Comparison of ENCODE assay signal across 8 cellular contexts in the genomic region with DNA sequence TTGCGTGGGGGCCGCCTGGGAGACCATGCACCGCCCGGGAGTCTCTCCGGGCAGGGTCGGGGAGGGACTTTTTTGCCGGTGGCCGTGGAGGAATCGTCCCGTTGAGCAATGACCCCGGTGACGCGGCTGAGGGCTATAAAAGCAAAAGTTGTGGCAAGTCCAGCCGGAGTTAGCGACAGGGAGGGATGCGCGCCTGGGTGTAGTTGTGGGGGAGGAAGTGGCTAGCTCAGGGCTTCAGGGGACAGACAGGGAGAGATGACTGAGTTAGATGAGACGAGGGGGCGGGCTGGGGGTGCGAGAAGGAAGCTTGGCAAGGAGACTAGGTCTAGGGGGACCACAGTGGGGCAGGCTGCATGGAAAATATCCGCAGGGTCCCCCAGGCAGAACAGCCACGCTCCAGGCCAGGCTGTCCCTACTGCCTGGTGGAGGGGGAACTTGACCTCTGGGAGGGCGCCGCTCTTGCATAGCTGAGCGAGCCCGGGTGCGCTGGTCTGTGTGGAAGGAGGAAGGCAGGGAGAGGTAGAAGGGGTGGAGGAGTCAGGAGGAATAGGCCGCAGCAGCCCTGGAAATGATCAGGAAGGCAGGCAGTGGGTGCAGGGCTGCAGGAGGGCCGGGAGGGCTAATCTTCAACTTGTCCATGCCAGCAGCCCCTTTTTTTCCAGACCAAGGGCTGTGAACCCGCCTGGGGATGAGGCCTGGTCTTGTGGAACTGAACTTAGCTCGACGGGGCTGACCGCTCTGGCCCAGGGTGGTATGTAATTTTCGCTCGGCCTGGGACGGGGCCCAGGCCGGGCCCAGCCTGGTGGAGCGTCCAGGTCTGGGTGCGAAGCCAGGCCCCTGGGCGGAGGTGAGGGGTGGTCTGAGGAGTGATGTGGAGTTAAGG. TPM values are rescaled to one million over a fixed set of nuclear protein-coding genes. Genes with fewer than 3 reads are reported as not detected.
DNase-seq lines count a peak whose midpoint lies in the region; TF ChIP-seq lines count a peak whose summit lies in the region.

A gene (plus strand): TSS at position 166 of the 883 bp plus-strand sequence.

- TF ChIP-seq CTCF in DOHH2 (IDR thresholded peaks at IDR 0.05; ENCODE audit: low read depth, low read length, poor library complexity, severe bottlenecking) = no peak
- TF ChIP-seq CTCF in neutrophil (IDR thresholded peaks at IDR 0.05) = no peak
- no peak for TF ChIP-seq CTCF in subcutaneous adipose tissue (IDR thresholded peaks at IDR 0.05; ENCODE audit: low read depth)

- no peaks in the 10 kb centered on the region for H3K27me3 ChIP-seq in DOHH2 (ENCODE audit: control insufficient read depth, low read length)
- no peaks in the 10 kb centered on the region for H3K27me3 ChIP-seq in neutrophil

- peaks cover 73% of the 10 kb centered on the region for H3F3A ChIP-seq in DOHH2 (ENCODE audit: control insufficient read depth, insufficient read depth)

- no peaks in the 10 kb centered on the region for H3K9me3 ChIP-seq in DOHH2 (ENCODE audit: control insufficient read depth, insufficient read depth, low read length)
- H3K9me3 ChIP-seq in neutrophil = no peaks in the 10 kb centered on the region

- peak within 1 kb of the TSS; percentile 88 for H3K4me2 ChIP-seq in DOHH2 (ENCODE audit: low read length)

- DNase-seq in HuH-7 (ENCODE audit: low spot score) = peak; percentile 59
- DNase-seq in SK-N-DZ (ENCODE audit: low spot score) = peak; percentile 94
- peak; percentile 94 for DNase-seq in activated naive CD4-positive, alpha-beta T cell treated with Interleukin-2 at 50 U/mL for 16 hours
- DNase-seq in foreskin melanocyte = peak; percentile 95
- no peak for DNase-seq in NCI-H2107 treated with DMSO at 0.1 percent for 48 hours (lab: John Stamatoyannopoulos, UW; ENCODE audit: unreplicated experiment)

- H3K27ac ChIP-seq in DOHH2 (ENCODE audit: low read depth, low read length) (peak within 1 kb of the TSS; percentile 90), neutrophil (peak within 1 kb of the TSS; percentile 97)

- peaks cover 88% of the 10 kb centered on the region for H3K79me2 ChIP-seq in DOHH2 (ENCODE audit: control insufficient read depth, low read length)

- peaks cover 58% of the 10 kb centered on the region for H3K36me3 ChIP-seq in DOHH2 (ENCODE audit: control insufficient read depth, low read length)
- peaks cover 27% of the 10 kb centered on the region for H3K36me3 ChIP-seq in neutrophil

- peaks cover 14% of the 10 kb centered on the region; the same call in 1 of the 2 replicates for H4K20me1 ChIP-seq in DOHH2 (ENCODE audit: control insufficient read depth, insufficient read depth, low read depth, low read length)

- H3K4me3 ChIP-seq in DOHH2 (ENCODE audit: low read length) (peak within 1 kb of the TSS; percentile 76), neutrophil (ENCODE audit: low read depth in 1 of 2, low read length in 1 of 2) (peak within 1 kb of the TSS; percentile 93 to 95)

- H3K4me1 ChIP-seq in DOHH2 (ENCODE audit: control insufficient read depth, low read length) (peaks cover 65% of the 10 kb centered on the region), neutrophil (ENCODE audit: control insufficient read depth in 1 of 2, insufficient read depth in 1 of 2, low read depth in 1 of 2, low read length in 1 of 2) (peaks cover 31 to 61% of the 10 kb centered on the region in 2 experiments)

- H3K9me2 ChIP-seq in DOHH2 (replicated peaks; ENCODE audit: control insufficient read depth, low read length) = no peaks in the 10 kb centered on the region

RNA-seq across cellular contexts. Expression of the gene that starts here (rescaled TPM):
- polyA plus RNA-seq in SK-N-DZ (2014; cell fraction: cytosol; rRNA removed) = 15.6 and 18.2 TPM in 2 replicates
- 45.6 and 148 TPM in 2 replicates for polyA plus RNA-seq in SK-N-DZ (2014; cell fraction: nucleus; rRNA removed)
- 100 to 1,000 TPM; 537 to 773 (median 608) TPM for total RNA-seq in subcutaneous adipose tissue
